7 cellular contexts compared by ENCODE assay signal in genomic region chr19:55069137-55069858, GRCh38. TPM values are rescaled to one million over a fixed set of nuclear protein-coding genes. Genes with fewer than 3 reads are reported as not detected.
A peak's percentile ranks its signal among the peaks of the same experiment; 100 is the strongest.
DNase-seq lines count a peak whose midpoint lies in the region; ATAC-seq and TF ChIP-seq lines count a peak whose summit lies in the region.

No MANE protein-coding gene starts in this region.

- H3K9me3 ChIP-seq in MM.1S (replicated peaks; ENCODE audit: insufficient read depth, low read length), result no peaks in the 10 kb centered on the region
- no peaks in the 10 kb centered on the region for H3K9me3 ChIP-seq in mucosa of descending colon

- TF ChIP-seq CTCF in GM10266 (IDR thresholded peaks at IDR 0.05; ENCODE audit: control insufficient read depth, insufficient read depth, low read depth, missing control alignments) (no peak), MM.1S (IDR thresholded peaks at IDR 0.05; ENCODE audit: low read length) (no peak; the same call in 1 of the 2 replicates), mucosa of descending colon (IDR thresholded peaks at IDR 0.05) (peak; percentile 9)

- H3K4me3 ChIP-seq in MM.1S (ENCODE audit: low read length) (peak overlapping the region; percentile 69), mucosa of descending colon (no peak overlapping the region)

- peaks cover 34% of the 10 kb centered on the region for H3F3A ChIP-seq in MM.1S (ENCODE audit: insufficient read depth, low read length)

- peak overlapping the region; percentile 30 for H3K4me3 Mint-ChIP-seq in central memory CD8-positive, alpha-beta T cell

- H3K27ac ChIP-seq in MM.1S (ENCODE audit: low read length), result peak overlapping the region; percentile 98

- peak overlapping the region; percentile 68 for H3K4me2 ChIP-seq in MM.1S (ENCODE audit: low read depth, low read length)

- H3K36me3 ChIP-seq in MM.1S (replicated peaks; ENCODE audit: insufficient read depth, low read length) (no peaks in the 10 kb centered on the region), mucosa of descending colon (ENCODE audit: low read depth) (no peaks in the 10 kb centered on the region)

- peak overlapping the region; percentile 95 for H3K9ac ChIP-seq in MM.1S (ENCODE audit: low read length)

- peaks cover 9% of the 10 kb centered on the region for H3K4me1 Mint-ChIP-seq in central memory CD8-positive, alpha-beta T cell

- no peaks in the 10 kb centered on the region for H3K9me3 Mint-ChIP-seq in central memory CD8-positive, alpha-beta T cell

- peak overlapping the region; percentile 5; the same call in 1 of the 2 replicates for H2AFZ ChIP-seq in MM.1S (ENCODE audit: low read length)

- intact Hi-C loops in mucosa of descending colon (cut with DNase I, micrococcal nuclease), result no loop called here

- peak; percentile 34 for DNase-seq in GM10266 (ENCODE audit: extremely low spot score)
- peak; percentile 94 for DNase-seq in MM.1S
- no peak for DNase-seq in central memory CD8-positive, alpha-beta T cell (ENCODE audit: low spot score in 2 of 2)
- peak; percentile 81 to 88 (median 85) for DNase-seq in mucosa of descending colon
- no peak for DNase-seq in NCI-H1048 (lab: John Stamatoyannopoulos, UW)

- H3K27ac Mint-ChIP-seq in central memory CD8-positive, alpha-beta T cell (ENCODE audit: low read depth), result peak overlapping the region; percentile 0

- H3K27me3 Mint-ChIP-seq in central memory CD8-positive, alpha-beta T cell, result peaks cover 82% of the 10 kb centered on the region

- ATAC-seq in central memory CD8-positive, alpha-beta T cell (replicated peaks; ENCODE audit: extremely low read depth, poor library complexity, severe bottlenecking), result peak; percentile 32
- peak; percentile 80 for ATAC-seq in mucosa of descending colon
- ATAC-seq in GM19452 (IDR thresholded peaks at IDR 0.05; ENCODE audit: unreplicated experiment), result no peak
- ATAC-seq in HG03565 (IDR thresholded peaks at IDR 0.05; ENCODE audit: unreplicated experiment), result no peak

- peaks cover 20% of the 10 kb centered on the region for H3K79me2 ChIP-seq in MM.1S (ENCODE audit: low read length)

- H4K20me1 ChIP-seq in MM.1S (ENCODE audit: insufficient read depth, low read length), result no peaks in the 10 kb centered on the region

- H3K4me1 ChIP-seq in MM.1S (ENCODE audit: low read length), result peaks cover 24% of the 10 kb centered on the region
- peaks cover 8% of the 10 kb centered on the region for H3K4me1 ChIP-seq in mucosa of descending colon (ENCODE audit: low read depth)

- H3K36me3 Mint-ChIP-seq in central memory CD8-positive, alpha-beta T cell (ENCODE audit: insufficient read depth), result peaks cover 8% of the 10 kb centered on the region

- no peaks in the 10 kb centered on the region for H3K27me3 ChIP-seq in MM.1S (replicated peaks; ENCODE audit: insufficient read depth, low read length)

- H3K9me2 ChIP-seq in MM.1S (replicated peaks; ENCODE audit: insufficient read depth, low read length), result no peaks in the 10 kb centered on the region

RNA-seq across cellular contexts. Expression of gene RDH13, which starts 6.3 kb away (rescaled TPM):
- 10 to 100 TPM; 46.1 to 59.5 (median 55.0) TPM for total RNA-seq in mucosa of descending colon

RNA-seq across cellular contexts. Expression of gene EPS8L1, which starts 6.4 kb away (rescaled TPM):
- total RNA-seq in mucosa of descending colon, result 10 to 100 TPM; 20.7 to 79.6 (median 36.0) TPM

RNA-seq across cellular contexts. Expression of gene GP6, which starts 31.2 kb away (rescaled TPM):
- total RNA-seq in mucosa of descending colon, result 1 to 10 TPM in 1 of 3 donors, under 1 TPM in 2; 0.22 to 1.4 (median 0.32) TPM

RNA-seq across cellular contexts. Expression of gene PPP1R12C, which starts 48.1 kb away (rescaled TPM):
- 100 to 1,000 TPM in 2 of 3 donors, 10 to 100 TPM in 1; 99.8 to 236 (median 112) TPM for total RNA-seq in mucosa of descending colon

Comparison
In these comparisons a context has a peak if more than half of its experiments do, and no peak if none do; other contexts are left out.
1. DNase-seq: peak in GM10266 (single experiment), MM.1S (single experiment) and mucosa of descending colon (3 of 3); none in central memory CD8-positive, alpha-beta T cell (0 of 2) and NCI-H1048 (single experiment).
2. ATAC-seq: peak in central memory CD8-positive, alpha-beta T cell (single experiment) and mucosa of descending colon (single experiment); none in GM19452 (single experiment) and HG03565 (single experiment).